Comparison of ENCODE assay signal across 9 cellular contexts in the genomic region with DNA sequence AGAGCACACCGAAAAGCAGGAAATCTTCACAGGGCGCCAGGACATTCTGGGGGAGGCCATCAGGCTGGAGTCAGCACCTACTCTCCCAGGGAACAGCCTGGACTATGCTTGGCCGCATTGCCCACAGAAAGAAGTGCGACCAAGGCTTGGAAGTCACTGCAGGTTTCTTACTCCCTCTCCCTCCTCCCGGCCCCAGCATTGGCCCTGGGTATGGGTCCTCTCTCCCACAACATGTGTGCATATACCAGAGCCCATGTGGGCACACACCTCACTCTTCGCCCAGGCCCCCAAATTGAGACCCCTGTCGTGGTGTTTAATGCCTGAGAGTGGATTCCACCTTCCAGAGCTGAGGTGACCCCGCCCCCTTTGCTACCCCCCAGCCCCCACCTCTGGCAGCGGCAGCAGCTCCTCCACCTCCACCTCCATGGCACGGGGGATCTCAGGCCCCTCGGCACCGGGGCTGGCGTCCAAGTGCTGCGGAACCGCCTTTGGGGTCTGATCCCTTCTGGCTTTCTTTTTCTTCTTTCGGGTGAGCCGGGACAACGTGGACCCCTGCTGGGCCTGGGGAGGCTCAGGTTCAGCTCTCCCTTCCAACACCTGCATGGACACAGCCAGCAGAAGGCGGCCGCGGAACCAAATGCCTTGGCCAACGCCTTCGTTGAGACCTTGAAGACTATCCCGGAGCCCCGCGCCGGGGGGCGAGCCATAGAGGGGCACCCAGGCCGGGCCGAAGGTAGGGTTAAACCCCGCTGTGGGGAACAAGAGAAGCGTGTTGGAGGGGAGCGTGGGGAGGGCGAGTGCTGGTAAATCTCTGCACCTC. TPM values are rescaled to one million over a fixed set of nuclear protein-coding genes. Genes with fewer than 3 reads are reported as not detected.
DNase-seq lines count a peak whose midpoint lies in the region; ATAC-seq and TF ChIP-seq lines count a peak whose summit lies in the region.
"Had no signal": no experiment of that assay in that cellular context is flagged by ENCODE, and none has a peak within 500 bp of the region (broad histone marks: within the 10 kb centered on the region; RNA-seq: fewer than 3 reads in every experiment).

No MANE protein-coding gene starts in this region.

- H3K27me3 Mint-ChIP-seq in activated T-cell treated with anti-CD3 and anti-CD28 coated beads, Interleukin-2, amount 50 U/mL, for 24 hours = peaks cover 44% of the 10 kb centered on the region
- H3K27me3 Mint-ChIP-seq in dendritic cell treated with granulocyte-macrophage colony-stimulating factor and Interleukin-4, amounts not matched to agents 40 ng/mL and 50 ng/mL, for 4 days = peaks cover 72% of the 10 kb centered on the region
- peaks cover 13 to 44% (median 34%) of the 10 kb centered on the region in 3 donors for H3K27me3 Mint-ChIP-seq in naive B cell

- H3K4me1 Mint-ChIP-seq in activated T-cell treated with anti-CD3 and anti-CD28 coated beads, Interleukin-2, amount 50 U/mL, for 24 hours (ENCODE audit: low read depth) = peaks cover 8% of the 10 kb centered on the region
- H3K4me1 Mint-ChIP-seq in dendritic cell treated with granulocyte-macrophage colony-stimulating factor and Interleukin-4, amounts not matched to agents 40 ng/mL and 50 ng/mL, for 4 days (ENCODE audit: low read depth) = peaks cover 16% of the 10 kb centered on the region
- H3K4me1 Mint-ChIP-seq in naive B cell = peaks cover 7 to 11% (median 10%) of the 10 kb centered on the region in 3 donors

- intact Hi-C loops in dendritic cell treated with granulocyte-macrophage colony-stimulating factor and Interleukin-4, amounts not matched to agents 40 ng/mL and 50 ng/mL, for 4 days (cut with micrococcal nuclease) = no loop called here
- intact Hi-C loops in PC-3 (cut with micrococcal nuclease) = loop anchor here (5.0 kb wide), 1 partner anchor 33 kb away; no protein-coding TSS in a partner anchor

- H3K36me3 ChIP-seq in tibial nerve (no peaks in the 10 kb centered on the region), PC-3 (ENCODE audit: low read depth, low read length) (no peaks in the 10 kb centered on the region; the same call in none of the 2 replicates)

- H3K9me2 ChIP-seq in PC-3 (replicated peaks; ENCODE audit: low read length) = no peaks in the 10 kb centered on the region

- H3F3A ChIP-seq in PC-3 (ENCODE audit: low read length, unreplicated experiment) = no peaks in the 10 kb centered on the region

- H3K36me3 Mint-ChIP-seq in activated T-cell treated with anti-CD3 and anti-CD28 coated beads, Interleukin-2, amount 50 U/mL, for 24 hours (ENCODE audit: low read depth) = no peaks in the 10 kb centered on the region
- no peaks in the 10 kb centered on the region for H3K36me3 Mint-ChIP-seq in dendritic cell treated with granulocyte-macrophage colony-stimulating factor and Interleukin-4, amounts not matched to agents 40 ng/mL and 50 ng/mL, for 4 days (ENCODE audit: low read depth)
- no peaks in the 10 kb centered on the region for H3K36me3 Mint-ChIP-seq in naive B cell

- H3K27me3 ChIP-seq in tibial nerve = peaks cover 0 to 38% of the 10 kb centered on the region in 2 donors
- H3K27me3 ChIP-seq in PC-3 (ENCODE audit: low read length) = no peaks in the 10 kb centered on the region

- no peaks in the 10 kb centered on the region for H3K9me3 Mint-ChIP-seq in activated T-cell treated with anti-CD3 and anti-CD28 coated beads, Interleukin-2, amount 50 U/mL, for 24 hours
- H3K9me3 Mint-ChIP-seq in dendritic cell treated with granulocyte-macrophage colony-stimulating factor and Interleukin-4, amounts not matched to agents 40 ng/mL and 50 ng/mL, for 4 days = no peaks in the 10 kb centered on the region
- H3K9me3 Mint-ChIP-seq in naive B cell = no peaks in the 10 kb centered on the region

- H2AFZ ChIP-seq in PC-3 (ENCODE audit: low read length) = no peak overlapping the region

- H3K79me2 ChIP-seq in PC-3 (ENCODE audit: low read length) = no peaks in the 10 kb centered on the region

- WGBS in tibial nerve, 2 donors = 22 to 28% methylated on average over 30 to 32 of the region's 34 CpGs

- H3K27ac Mint-ChIP-seq in activated T-cell treated with anti-CD3 and anti-CD28 coated beads, Interleukin-2, amount 50 U/mL, for 24 hours = no peak overlapping the region
- H3K27ac Mint-ChIP-seq in dendritic cell treated with granulocyte-macrophage colony-stimulating factor and Interleukin-4, amounts not matched to agents 40 ng/mL and 50 ng/mL, for 4 days = peak overlapping the region; percentile 11
- peak overlapping the region in 4 of 6 donors; percentile 69 to 96 (median 88) for H3K27ac Mint-ChIP-seq in naive B cell

- no peak for DNase-seq in activated T-cell treated with anti-CD3 and anti-CD28 coated beads, Interleukin-2, amount 50 U/mL, for 24 hours
- no peak for DNase-seq in activated T-cell treated with anti-CD3 and anti-CD28 coated beads, Interleukin-2, amount 50 U/mL, for 48 hours
- DNase-seq in naive B cell (no peak), tibial nerve (ENCODE audit: low spot score in 2 of 2) (no peak), PC-3 (no peak), AG08396 (ENCODE audit: low spot score) (no peak)
- no peak for DNase-seq in activated CD8-positive, alpha-beta memory T cell treated with anti-CD3 and anti-CD28 coated beads for 24 hours
- DNase-seq: NCI-H226 had no signal

- H3K4me3 Mint-ChIP-seq in activated T-cell treated with anti-CD3 and anti-CD28 coated beads, Interleukin-2, amount 50 U/mL, for 24 hours = peak overlapping the region; percentile 69
- H3K4me3 Mint-ChIP-seq in dendritic cell treated with granulocyte-macrophage colony-stimulating factor and Interleukin-4, amounts not matched to agents 40 ng/mL and 50 ng/mL, for 4 days = peak overlapping the region; percentile 74
- H3K4me3 Mint-ChIP-seq in naive B cell = peak overlapping the region; percentile 80 to 91 (median 86)

- TF ChIP-seq EP300 in tibial nerve (IDR thresholded peaks at IDR 0.05) = no peak

- no TSS peak for BruUV-seq in PC-3 (replicated peaks; lab: Mats Ljungman, UMichigan)

- H3K9ac ChIP-seq in PC-3 (ENCODE audit: low read length) = no peak overlapping the region

- ATAC-seq in naive B cell (ENCODE audit: low read depth in 2 of 2) (peak; percentile 7 to 13), PC-3 (no peak)

- H3K4me1 ChIP-seq in tibial nerve (peaks cover 0 to 20% (median 16%) of the 10 kb centered on the region in 4 donors), PC-3 (ENCODE audit: insufficient read depth, low read length) (no peaks in the 10 kb centered on the region)

- H3K4me3 ChIP-seq in tibial nerve = peak overlapping the region; percentile 30 to 56 (median 36)
- H3K4me3 ChIP-seq in PC-3 (ENCODE audit: low read length) = no peak overlapping the region

- H4K20me1 ChIP-seq in PC-3 (ENCODE audit: low read length) = no peaks in the 10 kb centered on the region

- TF ChIP-seq CTCF in tibial nerve (IDR thresholded peaks at IDR 0.05) = no peak
- no peak for TF ChIP-seq CTCF in PC-3 (conservative IDR thresholded peaks at IDR 0.05; ENCODE audit: low read depth, low read length)

- H3K9me3 ChIP-seq in tibial nerve (no peaks in the 10 kb centered on the region), PC-3 (ENCODE audit: low read length) (no peaks in the 10 kb centered on the region)

- no peak overlapping the region for H3K4me2 ChIP-seq in PC-3 (ENCODE audit: low read length)

- no peak for TF ChIP-seq POLR2A in tibial nerve (IDR thresholded peaks at IDR 0.05)

- CTCF ChIA-PET in PC-3 (lab: Charles Lee) = no interaction called here

- POLR2A ChIA-PET in PC-3 (lab: Charles Lee; ENCODE audit: unreplicated experiment) = no interaction called here

- no peak overlapping the region for H3K27ac ChIP-seq in tibial nerve
- H3K27ac ChIP-seq in PC-3 (ENCODE audit: low read length) = no peak overlapping the region

RNA-seq across cellular contexts. Expression of gene SPAG4, which starts 15.2 kb away (rescaled TPM):
- 1 to 10 TPM in 3 of 6 donors, under 1 TPM in 3; 0.29 to 1.5 (median 0.89) TPM for polyA plus RNA-seq in naive B cell (ENCODE audit: low read depth in 6 of 6)
- 1 to 10 TPM; 1.3 to 5.7 (median 2.6) TPM for total RNA-seq in tibial nerve
- total RNA-seq in PC-3 (2014; rRNA removed) = 7.9 and 9.7 TPM in 2 replicates

RNA-seq across cellular contexts. Expression of gene ERGIC3, which starts 58.5 kb away (rescaled TPM):
- 100 to 1,000 TPM; 103 to 141 (median 117) TPM for polyA plus RNA-seq in naive B cell (ENCODE audit: low read depth in 6 of 6)
- total RNA-seq in tibial nerve = 100 to 1,000 TPM; 106 to 199 (median 153) TPM
- 284 and 376 TPM in 2 replicates for total RNA-seq in PC-3 (2014; rRNA removed)
